Comparison of ENCODE assay signal across 1 cellular context in genomic region chr20:1202762-1203504, GRCh38.
TF ChIP-seq lines count a peak whose summit lies in the region.

C20orf202 (plus strand) TSS chr20:1203454; CDS start chr20:1203586, 132 bp downstream.

TF ChIP-seq in HepG2, 621 proteins besides CTCF, POLR2A, EP300 and RAD21 (continued from another document):
- TF ChIP-seq ARID5B (CRISPR knock-in tag; IDR thresholded peaks at IDR 0.05) (no peak), NCOA5 (CRISPR knock-in tag; IDR thresholded peaks at IDR 0.05) (no peak), WIZ (CRISPR knock-in tag; IDR thresholded peaks at IDR 0.05) (no peak), PCBP1 (IDR thresholded peaks at IDR 0.05; ENCODE audit: borderline replicate concordance, low read depth, low read length) (no peak), PRDM10 (CRISPR knock-in tag; IDR thresholded peaks at IDR 0.05; ENCODE audit: low read depth) (no peak)
